In genomic region chr20:52081791-52082190, GRCh38 we compare ENCODE assay signal across 2 cellular contexts.
TF ChIP-seq lines count a peak whose summit lies in the region.

No MANE protein-coding gene starts in this region.

TF ChIP-seq in HepG2, 621 proteins besides CTCF, POLR2A, EP300 and RAD21:
- TF ChIP-seq ZBTB40 (IDR thresholded peaks at IDR 0.05): no peak
- TF ChIP-seq ZBTB40 (CRISPR knock-in tag; IDR thresholded peaks at IDR 0.05): peak; percentile 81
- TF ChIP-seq ZNF333 (CRISPR knock-in tag; IDR thresholded peaks at IDR 0.05; ENCODE audit: borderline replicate concordance): no peak

TF ChIP-seq in K562, 482 proteins besides CTCF, POLR2A, EP300 and RAD21:
- TF ChIP-seq ZBTB40 (IDR thresholded peaks at IDR 0.05): peak; percentile 87
- peak; percentile 69 for TF ChIP-seq ZBTB40 (CRISPR knock-in tag; IDR thresholded peaks at IDR 0.05)
- no peak for TF ChIP-seq BRF2 (IDR thresholded peaks at IDR 0.05; ENCODE audit: borderline replicate concordance, insufficient read depth, insufficient read length)
TF ChIP-seq in K562: peak in this region for 1.
